Comparison of ENCODE assay signal across 19 cellular contexts in the genomic region with DNA sequence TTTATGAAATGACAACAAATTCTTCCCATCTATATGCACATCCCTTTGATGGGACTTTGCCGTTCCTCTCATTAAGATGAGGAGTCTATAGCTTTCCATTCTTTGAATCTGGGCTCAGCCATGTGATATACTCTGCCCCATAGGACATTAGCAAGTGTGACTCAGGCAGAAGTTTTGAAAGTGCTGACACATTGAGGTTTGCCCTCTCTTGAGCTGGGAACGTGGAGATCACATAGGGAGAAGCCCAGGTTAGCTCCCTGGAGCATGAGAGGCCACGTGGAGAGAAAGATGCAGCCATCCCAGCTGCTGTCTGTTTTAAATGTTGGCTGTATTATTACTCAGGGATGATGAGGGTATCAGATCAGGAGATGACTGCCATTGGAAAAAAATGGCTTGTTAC.
DNase-seq lines count a peak whose midpoint lies in the region; ATAC-seq, FAIRE-seq and TF ChIP-seq lines count a peak whose summit lies in the region.
"Had no signal": no experiment of that assay in that cellular context is flagged by ENCODE, and none has a peak within 500 bp of the region (broad histone marks: within the 10 kb centered on the region; RNA-seq: fewer than 3 reads in every experiment).

No MANE protein-coding gene starts in this region.

- FAIRE-seq in small intestine (lab: Jason Lieb, UNC) = no peak
- FAIRE-seq: G401.6 had no signal

- no peaks in the 10 kb centered on the region for H3K9me3 ChIP-seq in BE2C
- H3K9me3 ChIP-seq in effector memory CD4-positive, alpha-beta T cell (ENCODE audit: control insufficient read depth, low read length) = no peaks in the 10 kb centered on the region
- no peaks in the 10 kb centered on the region for H3K9me3 ChIP-seq in small intestine (ENCODE audit: control insufficient read depth, low read depth)
- H3K9me3 ChIP-seq: sigmoid colon had no signal

- DNase-seq in H4 (ENCODE audit: low spot score) (peak; percentile 26), RWPE1 (ENCODE audit: low spot score) (peak; percentile 7), renal cortical epithelial cell (ENCODE audit: low read depth) (peak; percentile 87), BE2C (no peak), small intestine (no peak), NCI-H2081 treated with DMSO at 0.1 percent for 48 hours (lab: John Stamatoyannopoulos, UW) (no peak)
- no peak for DNase-seq in effector memory CD4-positive, alpha-beta T cell
- DNase-seq: activated CD8-positive, alpha-beta memory T cell treated with anti-CD3 and anti-CD28 coated beads, Interleukin-2, amount 10 ng/mL, durations not matched to agents 7 days and 5 days; activated naive CD4-positive, alpha-beta T cell treated with anti-CD3 and anti-CD28 coated beads, Interleukin-2, amount 50 U/mL, for 16 hours; CD4-positive, alpha-beta memory T cell; erythroblast; NCI-H2227 treated with DMSO at 0.1 percent for 48 hours; sigmoid colon; stimulated activated naive CD8-positive, alpha-beta T cell treated with anti-CD3 and anti-CD28 coated beads, Interleukin-15, Interleukin-2, amounts not matched to agents 100 U/mL and 50 U/mL, for 24 hours had no signal

- TF ChIP-seq CTCF in RWPE1 (conservative IDR thresholded peaks at IDR 0.05; ENCODE audit: low read depth) (no peak), BE2C (IDR thresholded peaks at IDR 0.05; ENCODE audit: low read depth, low read length) (no peak)

- POLR2A ChIA-PET in RWPE1 (lab: Yijun Ruan, JAX; ENCODE audit: low non-redundant PET) = no interaction called here

- no peaks in the 10 kb centered on the region for H3K27me3 ChIP-seq in BE2C
- no peaks in the 10 kb centered on the region for H3K27me3 ChIP-seq in effector memory CD4-positive, alpha-beta T cell (replicated peaks; ENCODE audit: control insufficient read depth, insufficient read depth, low read length, poor library complexity, severe bottlenecking)
- H3K27me3 ChIP-seq in small intestine (ENCODE audit: control insufficient read depth in 2 of 2, insufficient read depth in 2 of 2, low read length in 2 of 2) = no peaks in the 10 kb centered on the region
- H3K27me3 ChIP-seq: neural progenitor cell, sigmoid colon had no signal

- no peaks in the 10 kb centered on the region for H3K36me3 ChIP-seq in BE2C
- H3K36me3 ChIP-seq in effector memory CD4-positive, alpha-beta T cell (ENCODE audit: control insufficient read depth, insufficient read depth, low read length) = no peaks in the 10 kb centered on the region
- no peaks in the 10 kb centered on the region for H3K36me3 ChIP-seq in small intestine (ENCODE audit: control insufficient read depth in 2 of 2, insufficient read depth in 2 of 2, low read length in 2 of 2)
- H3K36me3 ChIP-seq: neural progenitor cell, sigmoid colon had no signal

- no peaks in the 10 kb centered on the region for H3K4me1 ChIP-seq in BE2C
- no peaks in the 10 kb centered on the region for H3K4me1 ChIP-seq in effector memory CD4-positive, alpha-beta T cell (ENCODE audit: control insufficient read depth, insufficient read depth, low read length, poor library complexity, severe bottlenecking)
- H3K4me1 ChIP-seq in small intestine (ENCODE audit: control insufficient read depth in 2 of 2, insufficient read depth in 1 of 2, low read depth in 1 of 2, low read length in 1 of 2) = no peaks in the 10 kb centered on the region
- H3K4me1 ChIP-seq: neural progenitor cell, sigmoid colon had no signal

- no peak overlapping the region for H3K27ac ChIP-seq in RWPE1
- no peak overlapping the region for H3K27ac ChIP-seq in effector memory CD4-positive, alpha-beta T cell (ENCODE audit: insufficient read depth, low read length, poor library complexity, severe bottlenecking)
- no peak overlapping the region for H3K27ac ChIP-seq in small intestine (ENCODE audit: low read depth in 1 of 2, low read length in 1 of 2)
- H3K27ac ChIP-seq: neural progenitor cell, sigmoid colon had no signal

- WGBS in small intestine, 3 donors = 77 to 82% (median 79%) methylated on average over 3 of the region's 3 CpGs

- ATAC-seq in esophagus mucosa = peak; percentile 61
- ATAC-seq: activated CD8-positive, alpha-beta memory T cell treated with anti-CD3 and anti-CD28 coated beads, Interleukin-2, amount 10 ng/mL, durations not matched to agents 7 days and 5 days; GM23338; stimulated activated naive CD8-positive, alpha-beta T cell treated with anti-CD3 and anti-CD28 coated beads, Interleukin-15, Interleukin-2, amounts not matched to agents 100 U/mL and 50 U/mL, for 24 hours; WTC11 had no signal

- CTCF ChIA-PET in RWPE1 (lab: Yijun Ruan, JAX) = no interaction called here

- H3K4me3 ChIP-seq in BE2C (ENCODE audit: low read depth, low read length) = no peak overlapping the region
- H3K4me3 ChIP-seq in effector memory CD4-positive, alpha-beta T cell (ENCODE audit: insufficient read depth, low read depth, low read length, poor library complexity, severe bottlenecking) = no peak overlapping the region
- H3K4me3 ChIP-seq in small intestine (ENCODE audit: low read depth in 1 of 2, low read length in 2 of 2) = no peak overlapping the region
- H3K4me3 ChIP-seq: GM23338, neural progenitor cell, sigmoid colon had no signal

Comparison
In these comparisons a context has a peak if more than half of its experiments do, and no peak if none do; other contexts are left out.
1. DNase-seq: peak in H4 (single experiment), RWPE1 (single experiment) and renal cortical epithelial cell (single experiment); none in BE2C (single experiment), effector memory CD4-positive, alpha-beta T cell (0 of 3), small intestine (single experiment) and NCI-H2081 treated with DMSO at 0.1 percent for 48 hours (single experiment).